Comparison of ENCODE assay signal across 15 cellular contexts in genomic region chr15:99590913-99591646, GRCh38. TPM values are rescaled to one million over a fixed set of nuclear protein-coding genes. Genes with fewer than 3 reads are reported as not detected.
DNase-seq lines count a peak whose midpoint lies in the region; ATAC-seq and TF ChIP-seq lines count a peak whose summit lies in the region.
"Had no signal": no experiment of that assay in that cellular context is flagged by ENCODE, and none has a peak within 500 bp of the region (broad histone marks: within the 10 kb centered on the region; RNA-seq: fewer than 3 reads in every experiment).

No MANE protein-coding gene starts in this region.

- 0 out of 2 replicates have a peak, but pooled peaks cover 3% of the 10 kb centered on the region for H4K20me1 ChIP-seq in GM23338 (replicated peaks; ENCODE audit: insufficient read depth)

- H3K36me3 Mint-ChIP-seq in GM23338 (ENCODE audit: low read depth) = peaks cover 19% of the 10 kb centered on the region; the same call in 2 of the 3 replicates
- H3K36me3 Mint-ChIP-seq in activated B cell treated with CpG ODN at 0.5 μM for 24 hours (ENCODE audit: low read depth) = peaks cover 36% of the 10 kb centered on the region
- H3K36me3 Mint-ChIP-seq in stimulated activated naive CD8-positive, alpha-beta T cell treated with anti-CD3 and anti-CD28 coated beads, Interleukin-15, Interleukin-2, amounts not matched to agents 100 ng/mL and 50 ng/mL, for 24 hours (ENCODE audit: low read depth) = peaks cover 24% of the 10 kb centered on the region
- H3K36me3 Mint-ChIP-seq in immature natural killer cell = peaks cover 4 to 8% (median 4%) of the 10 kb centered on the region in 3 donors
- no peaks in the 10 kb centered on the region for H3K36me3 Mint-ChIP-seq in effector memory CD8-positive, alpha-beta T cell (ENCODE audit: insufficient read depth)

- peaks cover 2% of the 10 kb centered on the region for H3K36me3 ChIP-seq in left ventricle myocardium inferior
- peaks cover 4% of the 10 kb centered on the region; the same call in 1 of the 2 replicates for H3K36me3 ChIP-seq in GM23338 (ENCODE audit: insufficient read depth)
- H3K36me3 ChIP-seq: uterus had no signal

- peaks cover 100% of the 10 kb centered on the region for H3K79me2 ChIP-seq in GM23338 (replicated peaks; ENCODE audit: insufficient read depth)

- no peak overlapping the region for H3K4me2 ChIP-seq in GM23338

- no peaks in the 10 kb centered on the region for H3K9me2 ChIP-seq in GM23338 (ENCODE audit: insufficient read depth)

- intact Hi-C loops in left ventricle myocardium inferior (cut with micrococcal nuclease) = no loop called here
- intact Hi-C loops in Right ventricle myocardium inferior (cut with DNase I) = no loop called here
- intact Hi-C loops in activated B cell treated with CpG ODN at 0.5 μM for 24 hours (cut with micrococcal nuclease) = loop anchor here (2.0 to 5.0 kb wide), 3 partner anchors 16 to 36 kb away; no protein-coding TSS in a partner anchor

- ATAC-seq in Right ventricle myocardium inferior = no peak
- ATAC-seq in GM23338 = no peak
- no peak for ATAC-seq in activated B cell treated with CpG ODN at 0.5 μM for 24 hours (ENCODE audit: low read depth)
- ATAC-seq in SK-N-SH treated with all-trans-retinoic acid at 6 μM for 48 hours = no peak
- ATAC-seq in effector memory CD8-positive, alpha-beta T cell (replicated peaks) = no peak

- H3K4me1 ChIP-seq in left ventricle myocardium inferior (peaks cover 74% of the 10 kb centered on the region), GM23338 (ENCODE audit: insufficient read depth) (peaks cover 27% of the 10 kb centered on the region)
- H3K4me1 ChIP-seq: uterus had no signal

- DNase-seq in left ventricle myocardium inferior = no peak
- DNase-seq in Right ventricle myocardium inferior (ENCODE audit: missing footprints) = no peak
- DNase-seq in GM23338 (ENCODE audit: low spot score) = no peak
- DNase-seq in activated B cell treated with CpG ODN at 0.5 μM for 24 hours = no peak
- no peak for DNase-seq in immature natural killer cell
- no peak for DNase-seq in effector memory CD8-positive, alpha-beta T cell
- DNase-seq: activated CD4-positive, alpha-beta T cell treated with anti-CD3 and anti-CD28 coated beads, Interleukin-2, amount 50 U/mL, for 48 hours; activated naive CD4-positive, alpha-beta T cell treated with anti-CD3 and anti-CD28 coated beads, Interleukin-2, amount 50 U/mL, for 16 hours; Kasumi-1; kidney glomerular epithelial cell; NCI-H69; T-helper 2 cell; uterus had no signal

- H3K27me3 ChIP-seq in left ventricle myocardium inferior (ENCODE audit: low read depth) (no peaks in the 10 kb centered on the region), GM23338 (ENCODE audit: insufficient read depth) (no peaks in the 10 kb centered on the region)
- H3K27me3 ChIP-seq: uterus had no signal

- no peak overlapping the region for H3K4me3 ChIP-seq in left ventricle myocardium inferior
- H3K4me3 ChIP-seq in GM23338 = no peak overlapping the region
- H3K4me3 ChIP-seq: uterus had no signal

- POLR2A ChIA-PET in activated B cell treated with CpG ODN at 0.5 μM for 24 hours (lab: Charles Lee) = no interaction called here

- peaks cover 19% of the 10 kb centered on the region for H3K9me3 ChIP-seq in left ventricle myocardium inferior (replicated peaks)

- TF ChIP-seq CTCF in left ventricle myocardium inferior (IDR thresholded peaks at IDR 0.05; ENCODE audit: borderline replicate concordance) (no peak), GM23338 (conservative IDR thresholded peaks at IDR 0.05; ENCODE audit: low read depth in 2 of 2) (no peak), activated B cell treated with CpG ODN at 0.5 μM for 24 hours (IDR thresholded peaks at IDR 0.05) (no peak)

- H3K27me3 Mint-ChIP-seq in GM23338 (ENCODE audit: insufficient read depth, low read depth, poor library complexity) = no peaks in the 10 kb centered on the region
- H3K27me3 Mint-ChIP-seq in activated B cell treated with CpG ODN at 0.5 μM for 24 hours = no peaks in the 10 kb centered on the region
- no peaks in the 10 kb centered on the region for H3K27me3 Mint-ChIP-seq in stimulated activated naive CD8-positive, alpha-beta T cell treated with anti-CD3 and anti-CD28 coated beads, Interleukin-15, Interleukin-2, amounts not matched to agents 100 ng/mL and 50 ng/mL, for 24 hours
- H3K27me3 Mint-ChIP-seq in immature natural killer cell (ENCODE audit: low read depth in 3 of 3) = no peaks in the 10 kb centered on the region
- H3K27me3 Mint-ChIP-seq in effector memory CD8-positive, alpha-beta T cell = no peaks in the 10 kb centered on the region

- H3K9me3 Mint-ChIP-seq in GM23338 (peaks cover 6% of the 10 kb centered on the region; the same call in 2 of the 3 replicates), activated B cell treated with CpG ODN at 0.5 μM for 24 hours (peaks cover 5% of the 10 kb centered on the region), immature natural killer cell (peaks cover 3 to 11% (median 5%) of the 10 kb centered on the region in 6 donors)
- H3K9me3 Mint-ChIP-seq in stimulated activated naive CD8-positive, alpha-beta T cell treated with anti-CD3 and anti-CD28 coated beads, Interleukin-15, Interleukin-2, amounts not matched to agents 100 ng/mL and 50 ng/mL, for 24 hours = peaks cover 17% of the 10 kb centered on the region
- no peaks in the 10 kb centered on the region for H3K9me3 Mint-ChIP-seq in effector memory CD8-positive, alpha-beta T cell

- H3K27ac ChIP-seq in left ventricle myocardium inferior (replicated peaks) (peak overlapping the region; percentile 30), GM23338 (ENCODE audit: low read depth) (no peak overlapping the region)
- H3K27ac ChIP-seq: uterus had no signal

- H2AFZ ChIP-seq in GM23338 = no peak overlapping the region

- H3K4me1 Mint-ChIP-seq in GM23338 (peaks cover 25% of the 10 kb centered on the region; the same call in 2 of the 3 replicates), activated B cell treated with CpG ODN at 0.5 μM for 24 hours (peaks cover 70% of the 10 kb centered on the region), immature natural killer cell (peaks cover 47 to 64% of the 10 kb centered on the region in 2 donors)
- H3K4me1 Mint-ChIP-seq in stimulated activated naive CD8-positive, alpha-beta T cell treated with anti-CD3 and anti-CD28 coated beads, Interleukin-15, Interleukin-2, amounts not matched to agents 100 ng/mL and 50 ng/mL, for 24 hours (ENCODE audit: low read depth) = peaks cover 54% of the 10 kb centered on the region
- peaks cover 22 to 57% of the 10 kb centered on the region in 2 donors for H3K4me1 Mint-ChIP-seq in effector memory CD8-positive, alpha-beta T cell (ENCODE audit: low read depth in 2 of 2)

- CTCF ChIA-PET in activated B cell treated with CpG ODN at 0.5 μM for 24 hours (lab: Charles Lee) = no interaction called here

- H3F3A ChIP-seq in GM23338 (replicated peaks; ENCODE audit: low read depth) = no peaks in the 10 kb centered on the region

- H3K4me3 Mint-ChIP-seq in GM23338 (no peak overlapping the region), activated B cell treated with CpG ODN at 0.5 μM for 24 hours (peak overlapping the region; percentile 2), immature natural killer cell (no peak overlapping the region)
- H3K4me3 Mint-ChIP-seq in stimulated activated naive CD8-positive, alpha-beta T cell treated with anti-CD3 and anti-CD28 coated beads, Interleukin-15, Interleukin-2, amounts not matched to agents 100 ng/mL and 50 ng/mL, for 24 hours = no peak overlapping the region
- no peak overlapping the region for H3K4me3 Mint-ChIP-seq in effector memory CD8-positive, alpha-beta T cell

- H3K27ac Mint-ChIP-seq in GM23338 (peak overlapping the region; percentile 3; the same call in 1 of the 2 replicates), activated B cell treated with CpG ODN at 0.5 μM for 24 hours (peak overlapping the region; percentile 57), immature natural killer cell (no peak overlapping the region)
- H3K27ac Mint-ChIP-seq in stimulated activated naive CD8-positive, alpha-beta T cell treated with anti-CD3 and anti-CD28 coated beads, Interleukin-15, Interleukin-2, amounts not matched to agents 100 ng/mL and 50 ng/mL, for 24 hours = peak overlapping the region; percentile 82
- H3K27ac Mint-ChIP-seq in effector memory CD8-positive, alpha-beta T cell = no peak overlapping the region

TF ChIP-seq in GM23338, 12 proteins besides CTCF, POLR2A, EP300 and RAD21:
- TF ChIP-seq POLR2AphosphoS5 (IDR thresholded peaks at IDR 0.05; ENCODE audit: low read depth) = no peak
- TF ChIP-seq CREB1 (CRISPR knock-in tag; IDR thresholded peaks at IDR 0.05; ENCODE audit: low read depth) = no peak
TF ChIP-seq in GM23338: peak in this region for 0.

TF ChIP-seq in SK-N-SH treated with all-trans-retinoic acid at 6 μM for 48 hours, 23 proteins besides CTCF, POLR2A, EP300 and RAD21 (continues in another document):
- TF ChIP-seq TOX (CRISPR knock-in tag; IDR thresholded peaks at IDR 0.05; ENCODE audit: borderline replicate concordance) = no peak
- no peak for TF ChIP-seq CREB5 (CRISPR knock-in tag; IDR thresholded peaks at IDR 0.05; ENCODE audit: low read depth)

RNA-seq across cellular contexts. Expression of gene MEF2A, which starts 25.3 kb away (rescaled TPM):
- total RNA-seq in left ventricle myocardium inferior (152 TPM), Right ventricle myocardium inferior (135 TPM), activated B cell treated with CpG ODN at 0.5 μM for 24 hours (75.7 and 88.3 TPM in 2 replicates)
- 42.3 and 46.1 TPM in 2 replicates for total RNA-seq in GM23338 (2014; rRNA removed; shearing (Covaris generic))
- polyA plus RNA-seq in GM23338 (2016; fragmentation: Nextera tagmentation; extraction: Ambion mirVana) (17.7 and 20.3 TPM in 2 replicates), immature natural killer cell (10 to 100 TPM in 1 of 3 donors, 1 to 10 TPM in 2; 5.8 to 14.4 (median 6.3) TPM)

Comparison
In these comparisons a context has a peak if more than half of its experiments do, and no peak if none do; other contexts are left out.
1. H3K27ac Mint-ChIP-seq: peak in GM23338 (single experiment), activated B cell treated with CpG ODN at 0.5 μM for 24 hours (single experiment) and stimulated activated naive CD8-positive, alpha-beta T cell treated with anti-CD3 and anti-CD28 coated beads, Interleukin-15, Interleukin-2, amounts not matched to agents 100 ng/mL and 50 ng/mL, for 24 hours (single experiment); none in immature natural killer cell (0 of 6) and effector memory CD8-positive, alpha-beta T cell (0 of 2).